ENCODE assay signal across 17 cellular contexts in genomic region chr1:233632436-233632835, GRCh38. TPM values are rescaled to one million over a fixed set of nuclear protein-coding genes. Genes with fewer than 3 reads are reported as not detected.
DNase-seq lines count a peak whose midpoint lies in the region; ATAC-seq, FAIRE-seq and TF ChIP-seq lines count a peak whose summit lies in the region.
"Had no signal": no experiment of that assay in that cellular context is flagged by ENCODE, and none has a peak within 500 bp of the region (broad histone marks: within the 10 kb centered on the region; RNA-seq: fewer than 3 reads in every experiment).

No MANE protein-coding gene starts in this region.

- TF ChIP-seq CTCF in GM12878 (IDR thresholded peaks at IDR 0.05 in 2 of 3, conservative IDR thresholded peaks at IDR 0.05 in 1 of 3; ENCODE audit: control insufficient read depth in 2 of 3, extremely low read depth in 1 of 3, insufficient read depth in 1 of 3, low read depth in 3 of 3, low read length in 3 of 3) (no peak), hepatocyte (IDR thresholded peaks at IDR 0.05; ENCODE audit: poor library complexity) (no peak)

- H3K79me2 ChIP-seq in GM12878 (ENCODE audit: control insufficient read depth, insufficient read depth, low read length) (no peaks in the 10 kb centered on the region), hepatocyte (peaks cover 63% of the 10 kb centered on the region), trophoblast cell (ENCODE audit: control insufficient read depth, insufficient read depth, low read length, poor library complexity) (peaks cover 2% of the 10 kb centered on the region)

- POLR2A ChIA-PET in GM12878 (lab: Charles Lee) = interaction anchor here (0.7 to 2.3 kb wide), 8 partner anchors 10 to 42 kb away, joined by 3 to 13 read pairs (median 3); partner anchors contain the start of gene KCNK1
- POLR2A ChIA-PET in activated CD4-positive, alpha-beta memory T cell treated with anti-CD3 and anti-CD28 coated beads for 36 hours (lab: Charles Lee) = no interaction called here

- H3K27me3 ChIP-seq in GM12878 (replicated peaks in 1 of 2; ENCODE audit: control insufficient read depth in 2 of 2, insufficient read depth in 2 of 2, low read length in 1 of 2) = no peaks in the 10 kb centered on the region
- H3K27me3 ChIP-seq in hepatocyte = no peaks in the 10 kb centered on the region
- no peaks in the 10 kb centered on the region for H3K27me3 ChIP-seq in trophoblast cell (ENCODE audit: insufficient read depth, low read length)
- H3K27me3 ChIP-seq in H7 (ENCODE audit: control insufficient read depth, insufficient read depth, low read length) = no peaks in the 10 kb centered on the region

- no peak overlapping the region for H4K12ac ChIP-seq in trophoblast cell (ENCODE audit: low read depth, low read length)

- H4K20me1 ChIP-seq in GM12878 (ENCODE audit: control insufficient read depth, insufficient read depth) (no peaks in the 10 kb centered on the region), hepatocyte (ENCODE audit: insufficient read depth, poor library complexity, severe bottlenecking) (no peaks in the 10 kb centered on the region)

- H2AK5ac ChIP-seq in trophoblast cell (ENCODE audit: low read length) = no peak overlapping the region

- H3K36me3 ChIP-seq in GM12878 (ENCODE audit: control insufficient read depth in 2 of 2, insufficient read depth in 2 of 2, low read length in 1 of 2) = peaks cover 0 to 8% of the 10 kb centered on the region in 2 experiments; a peak in 3 of 4 replicates
- no peaks in the 10 kb centered on the region for H3K36me3 ChIP-seq in hepatocyte (replicated peaks; ENCODE audit: insufficient read depth, low read depth)
- H3K36me3 ChIP-seq in trophoblast cell (ENCODE audit: control insufficient read depth in 1 of 2, insufficient read depth in 2 of 2, low read length in 2 of 2) = peaks cover 2 to 5% of the 10 kb centered on the region in 2 experiments
- no peaks in the 10 kb centered on the region for H3K36me3 ChIP-seq in H7 (replicated peaks; ENCODE audit: control insufficient read depth, insufficient read depth, low read length)

- no peaks in the 10 kb centered on the region for H3K36me3 Mint-ChIP-seq in activated CD4-positive, alpha-beta memory T cell treated with anti-CD3 and anti-CD28 coated beads for 36 hours

- H3K18ac ChIP-seq in trophoblast cell (ENCODE audit: low read length) = no peak overlapping the region

- no peak for TF ChIP-seq RAD21 in GM12878 (IDR thresholded peaks at IDR 0.05; ENCODE audit: insufficient read depth, low read depth, low read length)

- no peak overlapping the region for H3K4me3 ChIP-seq in GM12878
- no peak overlapping the region for H3K4me3 ChIP-seq in hepatocyte
- no peak overlapping the region for H3K4me3 ChIP-seq in trophoblast cell (ENCODE audit: low read depth, low read length)
- H3K4me3 ChIP-seq in H7 (ENCODE audit: insufficient read depth, low read depth, low read length) = no peak overlapping the region

- no peak for TF ChIP-seq EP300 in GM12878 (IDR thresholded peaks at IDR 0.05; ENCODE audit: borderline replicate concordance in 1 of 2, control insufficient read depth in 1 of 2, low read depth in 2 of 2, low read length in 2 of 2)

- no peak overlapping the region for H2BK12ac ChIP-seq in trophoblast cell (ENCODE audit: low read length)

- H3K4ac ChIP-seq in trophoblast cell (ENCODE audit: low read depth, low read length) = peak overlapping the region; percentile 58

- H3K4me1 ChIP-seq in GM12878 (ENCODE audit: control insufficient read depth, insufficient read depth, low read length) = peaks cover 5% of the 10 kb centered on the region; the same call in 1 of the 2 replicates
- no peaks in the 10 kb centered on the region for H3K4me1 ChIP-seq in hepatocyte (ENCODE audit: insufficient read depth)
- peaks cover 3 to 5% of the 10 kb centered on the region in 2 experiments for H3K4me1 ChIP-seq in trophoblast cell (ENCODE audit: control insufficient read depth in 1 of 2, insufficient read depth in 2 of 2, low read length in 2 of 2)
- H3K4me1 ChIP-seq: Caco-2 had no signal

- no peaks in the 10 kb centered on the region for H3K79me1 ChIP-seq in trophoblast cell (ENCODE audit: low read length)

- SMC1A ChIA-PET in GM12878 (lab: Charles Lee; ENCODE audit: uncharacterized antibody, unreplicated experiment) = interaction anchor here (0.7 to 4.6 kb wide), 18 partner anchors 9 to 173 kb away, joined by 3 to 36 read pairs (median 4); partner anchors contain the start of gene KCNK1

- no peak overlapping the region for H3K9ac ChIP-seq in GM12878 (ENCODE audit: control insufficient read depth, insufficient read depth, low read length)
- H3K9ac ChIP-seq in trophoblast cell (ENCODE audit: low read length) = no peak overlapping the region

- H4K91ac ChIP-seq in trophoblast cell (ENCODE audit: low read depth, low read length) = no peak overlapping the region

- no peak overlapping the region for H3K4me3 Mint-ChIP-seq in activated CD4-positive, alpha-beta memory T cell treated with anti-CD3 and anti-CD28 coated beads for 36 hours
- H3K4me3 Mint-ChIP-seq: CD4-positive, alpha-beta T cell had no signal

- peak; percentile 33 for ATAC-seq in GM12878
- ATAC-seq in HG03565 (IDR thresholded peaks at IDR 0.05; ENCODE audit: unreplicated experiment) = no peak
- no peak for ATAC-seq in GM21447 (IDR thresholded peaks at IDR 0.05; ENCODE audit: unreplicated experiment)

- intact Hi-C loops in GM12878 (cut with micrococcal nuclease; ENCODE audit: unreplicated experiment) = no loop called here
- intact Hi-C loops in activated CD4-positive, alpha-beta memory T cell treated with anti-CD3 and anti-CD28 coated beads for 36 hours (cut with micrococcal nuclease) = no loop called here

- H2AFZ ChIP-seq in GM12878 (ENCODE audit: control insufficient read depth, low read depth, low read length) = no peak overlapping the region; the same call in 1 of the 2 replicates
- H2AFZ ChIP-seq in hepatocyte = no peak overlapping the region
- H2AFZ ChIP-seq in trophoblast cell (ENCODE audit: insufficient read depth, low read length, poor library complexity) = no peak overlapping the region

- 19% methylated on average over 3 of the region's 3 CpGs for WGBS in GM12878 (ENCODE audit: insufficient coverage, insufficient replicate concordance, low lambda C conversion rate, missing lambda C conversion rate)
- WGBS in hepatocyte (ENCODE audit: low lambda C conversion rate, missing lambda C conversion rate) = 89% methylated on average over 3 of the region's 3 CpGs
- WGBS in trophoblast cell (ENCODE audit: extremely low coverage, insufficient coverage, insufficient read length) = no CpG with 5 or more reads among the region's 3 CpGs

- H3K27me3 Mint-ChIP-seq in activated CD4-positive, alpha-beta memory T cell treated with anti-CD3 and anti-CD28 coated beads for 36 hours = peaks cover 18% of the 10 kb centered on the region

- no peaks in the 10 kb centered on the region for H3K9me3 Mint-ChIP-seq in activated CD4-positive, alpha-beta memory T cell treated with anti-CD3 and anti-CD28 coated beads for 36 hours
- H3K9me3 Mint-ChIP-seq: CD4-positive, alpha-beta T cell had no signal

- H3K27ac ChIP-seq in GM12878 (ENCODE audit: control insufficient read depth, insufficient read depth) (peak overlapping the region; percentile 28; the same call in 1 of the 2 replicates), hepatocyte (peak overlapping the region; percentile 13), trophoblast cell (ENCODE audit: low read depth, low read length) (no peak overlapping the region)
- H3K27ac ChIP-seq: C4-2B, HL-60 had no signal

- no peak overlapping the region for H2BK5ac ChIP-seq in trophoblast cell (ENCODE audit: low read depth, low read length, poor library complexity)

- no peak overlapping the region for H3K14ac ChIP-seq in trophoblast cell (ENCODE audit: low read length)

- no peak overlapping the region for H3K4me2 ChIP-seq in GM12878 (ENCODE audit: control insufficient read depth, insufficient read depth)
- H3K4me2 ChIP-seq in hepatocyte = no peak overlapping the region
- no peak overlapping the region for H3K4me2 ChIP-seq in trophoblast cell (ENCODE audit: low read length)

- no peak overlapping the region for H2BK120ac ChIP-seq in trophoblast cell (ENCODE audit: insufficient read depth, low read length, poor library complexity)

- BruUV-seq in GM12878 (replicated peaks; lab: Mats Ljungman, UMichigan) = no TSS peak

- H3K23ac ChIP-seq in trophoblast cell (ENCODE audit: low read length) = no peak overlapping the region

- RAD21 ChIA-PET in GM12878 (lab: Charles Lee; ENCODE audit: unreplicated experiment) = interaction anchor here (1.1 to 3.5 kb wide), 5 partner anchors 11 to 42 kb away, joined by 3 to 15 read pairs (median 12); no protein-coding TSS in a partner anchor

- no peak for TF ChIP-seq POLR2A in GM12878 (IDR thresholded peaks at IDR 0.05; ENCODE audit: low read depth, low read length)

- no peak overlapping the region for H4K8ac ChIP-seq in trophoblast cell (ENCODE audit: low read depth, low read length)

- in situ Hi-C loops in GM12878 (cut with MboI) = no loop called here

- H3K9me3 ChIP-seq in GM12878 (replicated peaks; ENCODE audit: control insufficient read depth, insufficient read depth, low read length) (no peaks in the 10 kb centered on the region; the same call in 1 of the 3 replicates), hepatocyte (ENCODE audit: low read depth) (no peaks in the 10 kb centered on the region), trophoblast cell (ENCODE audit: insufficient read depth, low read depth, low read length) (no peaks in the 10 kb centered on the region)
- H3K9me3 ChIP-seq: Caco-2 had no signal

- H3K27ac Mint-ChIP-seq in activated CD4-positive, alpha-beta memory T cell treated with anti-CD3 and anti-CD28 coated beads for 36 hours = no peak overlapping the region
- H3K27ac Mint-ChIP-seq: CD4-positive, alpha-beta T cell had no signal

- H3K9me2 ChIP-seq in hepatocyte (replicated peaks; ENCODE audit: insufficient read depth) = no peaks in the 10 kb centered on the region

- no peak for DNase-seq in GM12878 (ENCODE audit: low read depth, low spot score)
- DNase-seq in hepatocyte (ENCODE audit: low spot score) = no peak
- DNase-seq in trophoblast cell = no peak
- DNase-seq in activated CD4-positive, alpha-beta memory T cell treated with anti-CD3 and anti-CD28 coated beads for 36 hours = no peak
- DNase-seq in H7 = no peak
- DNase-seq: AML-193; Caco-2; CD4-positive, alpha-beta T cell; DMS153; DMS79; GDM1; HCEC 1CT had no signal

- H3K4me1 Mint-ChIP-seq in activated CD4-positive, alpha-beta memory T cell treated with anti-CD3 and anti-CD28 coated beads for 36 hours (ENCODE audit: low read depth) = peaks cover 11% of the 10 kb centered on the region

- FAIRE-seq in GM12878 (lab: Jason Lieb, UNC) = no peak
- FAIRE-seq: A204.1 had no signal

- CTCF ChIA-PET in GM12878 (lab: Yijun Ruan, JAX) = interaction anchor here (1.1 to 3.3 kb wide), 6 partner anchors 9 to 191 kb away, joined by 3 to 11 read pairs (median 5); no protein-coding TSS in a partner anchor
- CTCF ChIA-PET in activated CD4-positive, alpha-beta memory T cell treated with anti-CD3 and anti-CD28 coated beads for 36 hours (lab: Charles Lee) = interaction anchor here (0.6 kb wide), 1 partner anchor 455 kb away, joined by 3 read pairs; no protein-coding TSS in a partner anchor

RNA-seq across cellular contexts. Expression of gene KCNK1, which starts 18.5 kb away (rescaled TPM):
- 81.2 and 85.6 TPM in 2 replicates for total RNA-seq in GM12878 (2013; cell fraction: nucleolus; rRNA removed)
- total RNA-seq in GM12878 (2014; rRNA removed) (14.2 and 15.0 TPM in 2 replicates), GM12878 (2014; rRNA removed; fragmentation: Illumina TruSeq; extraction: Trizol) (12.4 and 13.0 TPM in 2 replicates), GM12878 (2021) (17.0 and 18.6 TPM in 2 replicates), hepatocyte (16.1 and 21.4 TPM in 2 replicates)
- polyA plus RNA-seq in GM12878 (2011; ENCODE audit: low read depth) = 4.1 TPM
- polyA plus RNA-seq in GM12878 (2011; rRNA removed) (27.6 and 28.4 TPM in 2 replicates), GM12878 (2014; fragmentation: Illumina TruSeq; extraction: Trizol) (10.6 and 12.3 TPM in 2 replicates), GM12878 (2014; fragmentation: Nextera tagmentation; extraction: Ambion mirVana) (10 to 100 TPM in 1 of 2 experiments, 1 to 10 TPM in 1; 9.4 to 14.6 TPM), GM12878 (2014; rRNA removed) (14.3 and 16.0 TPM in 2 replicates), GM12878 (2016; fragmentation: Nextera tagmentation; extraction: Ambion mirVana) (10 to 100 TPM; 15.6 to 18.6 TPM), hepatocyte (25.9 and 27.1 TPM in 2 replicates)
- 26.5 and 28.7 TPM in 2 replicates for polyA plus RNA-seq in GM12878 (2011; cell fraction: cytosol; rRNA removed)
- polyA plus RNA-seq in GM12878 (2011; cell fraction: nucleus; rRNA removed) = 20.3 and 25.4 TPM in 2 replicates
- polyA plus RNA-seq in GM12878 (2012) = 6.8 and 10.7 TPM in 2 replicates
- polyA minus RNA-seq in GM12878 (2011; rRNA and poly(A)+ RNA removed) = 36.1 and 43.6 TPM in 2 replicates
- 18.0 and 18.2 TPM in 2 replicates for polyA minus RNA-seq in GM12878 (2011; cell fraction: cytosol; rRNA and poly(A)+ RNA removed)
- polyA minus RNA-seq in GM12878 (2011; cell fraction: nucleus; rRNA and poly(A)+ RNA removed) = 15.6 and 29.0 TPM in 2 replicates
- polyA plus RNA-seq in trophoblast cell (2013) = 19.0 and 20.5 TPM in 2 replicates
- 1 to 10 TPM; 5.0 to 5.2 TPM for total RNA-seq in activated CD4-positive, alpha-beta memory T cell treated with anti-CD3 and anti-CD28 coated beads for 36 hours
- total RNA-seq in H7 (2014; rRNA removed; shearing (Covaris generic)) = 34.4 and 41.6 TPM in 2 replicates
- total RNA-seq: Caco-2; CD4-positive, alpha-beta T cell had no signal
